8 cellular contexts compared by ENCODE assay signal in the genomic region with DNA sequence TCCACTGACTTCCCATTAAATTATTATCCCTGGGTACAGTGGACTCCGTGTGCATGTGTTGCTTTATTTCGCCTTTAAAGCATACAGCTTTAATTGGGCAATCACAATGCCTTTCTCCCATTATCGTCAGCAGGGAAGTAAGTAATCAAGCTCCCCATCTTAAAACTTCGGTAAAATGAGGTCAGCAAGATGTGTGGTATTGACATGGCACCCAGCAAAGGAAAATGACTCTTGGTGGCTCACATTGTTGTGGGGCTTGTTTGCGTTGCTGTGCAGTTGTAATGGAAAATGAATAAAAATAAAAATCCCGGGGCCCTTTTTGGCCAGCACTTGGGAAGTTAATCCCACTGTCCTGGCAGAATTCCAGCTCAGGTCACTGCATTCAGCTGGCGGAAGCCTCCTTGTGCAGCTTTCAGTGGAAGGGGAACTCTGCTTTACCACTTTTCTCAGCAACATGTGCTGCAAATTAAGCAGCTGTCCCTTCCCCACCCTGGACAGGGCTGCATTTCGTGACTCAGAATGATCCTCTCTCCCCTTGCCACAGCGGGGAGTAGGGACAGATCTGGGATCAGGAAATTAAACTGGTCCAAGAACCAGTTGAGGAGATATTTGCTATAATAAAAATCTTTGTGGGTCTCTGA. TPM values are rescaled to one million over a fixed set of nuclear protein-coding genes. Genes with fewer than 3 reads are reported as not detected.
DNase-seq lines count a peak whose midpoint lies in the region; ATAC-seq, FAIRE-seq and TF ChIP-seq lines count a peak whose summit lies in the region.

No MANE protein-coding gene starts in this region.

- no peak for FAIRE-seq in H1 (lab: Jason Lieb, UNC)

- H4K91ac ChIP-seq in H1 (replicated peaks; ENCODE audit: insufficient read length, low read length), result no peak overlapping the region

- H3K9me3 ChIP-seq in H1 (ENCODE audit: insufficient read depth in 2 of 2, low read depth in 1 of 2, low read length in 1 of 2) (no peaks in the 10 kb centered on the region), prostate gland (no peaks in the 10 kb centered on the region), thyroid gland (no peaks in the 10 kb centered on the region)

- no peak overlapping the region for H2BK120ac ChIP-seq in H1 (replicated peaks; ENCODE audit: low read depth, low read length)

- H2AFZ ChIP-seq in H1 (ENCODE audit: low read length), result 0 out of 2 replicates have a peak overlapping the region, but pooled peaks have one; percentile 28

- no peak overlapping the region; a peak in 1 of 7 replicates for H3K9ac ChIP-seq in H1 (replicated peaks in 1 of 4; ENCODE audit: extremely low read depth in 1 of 4, low read depth in 3 of 4, low read length in 3 of 4)

- H4K20me1 ChIP-seq in H1 (replicated peaks in 1 of 2; ENCODE audit: control insufficient read depth in 1 of 2, insufficient read depth in 2 of 2, low read length in 2 of 2), result no peaks in the 10 kb centered on the region

- H3K56ac ChIP-seq in H1 (replicated peaks; ENCODE audit: insufficient read length, low read depth, low read length), result no peak overlapping the region

- intact Hi-C loops in prostate gland (cut with DNase I) (no loop called here), thyroid gland (cut with DNase I) (no loop called here)

- ATAC-seq in GM18907 (IDR thresholded peaks at IDR 0.05; ENCODE audit: unreplicated experiment), result no peak

- in situ Hi-C loops in GM13977 (cut with MboI; ENCODE audit: low pct_unique_long_range_greater_than_20kb, low sequenced_read_pairs, unreplicated experiment), result no loop called here

- TF ChIP-seq CTCF in H1 (IDR thresholded peaks at IDR 0.05; ENCODE audit: control extremely low read depth in 1 of 3, insufficient read depth in 1 of 3, low read depth in 1 of 3, low read length in 3 of 3), result no peak
- no peak for TF ChIP-seq CTCF in prostate gland (IDR thresholded peaks at IDR 0.05)
- TF ChIP-seq CTCF in GM13977 (IDR thresholded peaks at IDR 0.05; ENCODE audit: extremely low read depth, insufficient read depth, missing control alignments), result no peak
- no peak for TF ChIP-seq CTCF in thyroid gland (IDR thresholded peaks at IDR 0.05)

- no peaks in the 10 kb centered on the region for H3K36me3 ChIP-seq in H1 (ENCODE audit: control insufficient read depth in 2 of 4, insufficient read depth in 4 of 4, low read length in 3 of 4)
- H3K36me3 ChIP-seq in prostate gland, result no peaks in the 10 kb centered on the region
- H3K36me3 ChIP-seq in thyroid gland, result no peaks in the 10 kb centered on the region

- H3K18ac ChIP-seq in H1 (ENCODE audit: extremely low read depth, low read length), result no peak overlapping the region

- no peaks in the 10 kb centered on the region; the same call in 1 of the 2 replicates for H3K79me1 ChIP-seq in H1 (ENCODE audit: low read depth, low read length)

- TF ChIP-seq POLR2A in H1 (IDR thresholded peaks at IDR 0.05; ENCODE audit: control extremely low read depth in 1 of 2, low read depth in 2 of 2, low read length in 2 of 2) (no peak), prostate gland (IDR thresholded peaks at IDR 0.05) (no peak), thyroid gland (IDR thresholded peaks at IDR 0.05) (no peak)

- H4K5ac ChIP-seq in H1 (ENCODE audit: insufficient read length, low read depth, low read length), result no peak overlapping the region

- H3K4me1 ChIP-seq in H1 (replicated peaks in 1 of 4; ENCODE audit: control insufficient read depth in 3 of 4, insufficient read depth in 4 of 4, low read length in 3 of 4), result peaks cover 9 to 17% (median 14%) of the 10 kb centered on the region in 4 experiments
- H3K4me1 ChIP-seq in prostate gland (replicated peaks), result no peaks in the 10 kb centered on the region
- H3K4me1 ChIP-seq in thyroid gland, result peaks cover 9 to 22% of the 10 kb centered on the region in 2 donors

- POLR2A ChIA-PET in H1 (lab: Charles Lee; ENCODE audit: partially characterized antibody), result interaction anchor here (0.6 to 1.8 kb wide), 7 partner anchors 8 to 166 kb away, joined by 3 to 10 read pairs (median 3); a partner anchor contains a TSS

- H3K14ac ChIP-seq in H1 (ENCODE audit: insufficient read length), result no peak overlapping the region

- no peak overlapping the region for H3K4me2 ChIP-seq in H1 (ENCODE audit: insufficient read depth in 1 of 2, low read depth in 2 of 2, low read length in 2 of 2)

- TF ChIP-seq RAD21 in H1 (IDR thresholded peaks at IDR 0.05 in 1 of 2, conservative IDR thresholded peaks at IDR 0.05 in 1 of 2; ENCODE audit: low read depth in 2 of 2, low read length in 2 of 2), result no peak

- no peak overlapping the region for H2BK20ac ChIP-seq in H1 (ENCODE audit: low read length)

- H3K4ac ChIP-seq in H1 (replicated peaks; ENCODE audit: insufficient read length, low read depth, low read length), result no peak overlapping the region

- no peaks in the 10 kb centered on the region for H3K23me2 ChIP-seq in H1 (ENCODE audit: low read depth, low read length)

- DNase-seq in Daoy (ENCODE audit: low read depth) (peak; percentile 78), NCI-H2227 treated with DMSO at 0.1 percent for 48 hours (lab: John Stamatoyannopoulos, UW) (peak; percentile 49), H1 (ENCODE audit: low read depth in 1 of 2, low spot score in 2 of 2) (no peak), prostate gland (ENCODE audit: low spot score) (no peak), GM13977 (ENCODE audit: low spot score) (no peak), thyroid gland (no peak), iPS-NIHi7 (ENCODE audit: extremely low spot score) (no peak)

- peak overlapping the region; percentile 32; the same call in 1 of the 2 replicates for H2BK15ac ChIP-seq in H1 (ENCODE audit: low read length)

- no peak overlapping the region for H3K23ac ChIP-seq in H1 (ENCODE audit: insufficient read length)

- H3K4me3 ChIP-seq in H1 (ENCODE audit: extremely low read depth in 1 of 4, insufficient read depth in 2 of 4, low read depth in 3 of 4, low read length in 4 of 4), result no peak overlapping the region
- H3K4me3 ChIP-seq in prostate gland, result no peak overlapping the region
- H3K4me3 ChIP-seq in thyroid gland (replicated peaks in 1 of 3), result no peak overlapping the region

- no peak overlapping the region for H2AK5ac ChIP-seq in H1 (ENCODE audit: low read depth, low read length)

- H3K27me3 ChIP-seq in H1 (replicated peaks in 1 of 4; ENCODE audit: control insufficient read depth in 3 of 4, extremely low read depth in 1 of 4, insufficient read depth in 3 of 4, low read length in 3 of 4) (no peaks in the 10 kb centered on the region), prostate gland (replicated peaks; ENCODE audit: insufficient read depth) (no peaks in the 10 kb centered on the region), thyroid gland (no peaks in the 10 kb centered on the region)

- 73% methylated on average over 9 of the region's 9 CpGs; no CpG with 5 or more reads in 1 of the 2 experiments for WGBS in H1 (ENCODE audit: extremely low coverage in 1 of 2, insufficient coverage in 1 of 2, insufficient read length in 1 of 2, insufficient replicate concordance in 2 of 2, low coverage in 1 of 2, low lambda C conversion rate in 2 of 2, missing lambda C conversion rate in 1 of 2), 2 experiments
- 9% methylated on average over 9 of the region's 9 CpGs for WGBS in prostate gland
- WGBS in thyroid gland, 2 donors, result 43 to 54% methylated on average over 9 of the region's 9 CpGs

- H4K8ac ChIP-seq in H1 (ENCODE audit: extremely low read depth, insufficient read depth, low read length), result no peak overlapping the region

- H3K79me2 ChIP-seq in H1 (ENCODE audit: control insufficient read depth in 1 of 2, insufficient read depth in 2 of 2, low read length in 2 of 2), result no peaks in the 10 kb centered on the region

- H3K27ac ChIP-seq in H1 (ENCODE audit: low read depth, low read length), result no peak overlapping the region
- peak overlapping the region; percentile 41 to 53 for H3K27ac ChIP-seq in prostate gland
- no peak overlapping the region for H3K27ac ChIP-seq in thyroid gland

- H2BK12ac ChIP-seq in H1 (ENCODE audit: low read depth, low read length), result no peak overlapping the region

- TF ChIP-seq EP300 in H1 (IDR thresholded peaks at IDR 0.05; ENCODE audit: borderline replicate concordance in 1 of 2, low read depth in 2 of 2, low read length in 2 of 2), result no peak

- no peak overlapping the region; the same call in 1 of the 2 replicates for H2BK5ac ChIP-seq in H1 (ENCODE audit: low read depth, low read length)

- CTCF ChIA-PET in H1 (lab: Charles Lee; ENCODE audit: partially characterized antibody), result interaction anchor here (0.6 kb wide), 2 partner anchors 113 to 131 kb away, joined by 3 to 4 read pairs; no protein-coding TSS in a partner anchor

TF ChIP-seq in H1, 55 proteins besides CTCF, POLR2A, EP300 and RAD21 (continues in another document):
- TF ChIP-seq KDM4A (IDR thresholded peaks at IDR 0.05; ENCODE audit: low read depth, low read length, severe bottlenecking) (no peak), TEAD4 (IDR thresholded peaks at IDR 0.05; ENCODE audit: low read depth, low read length) (no peak), CTBP2 (IDR thresholded peaks at IDR 0.05; ENCODE audit: borderline replicate concordance, insufficient read depth, insufficient read length, low read length) (no peak), BRCA1 (IDR thresholded peaks at IDR 0.05; ENCODE audit: low read depth, low read length) (no peak), EZH2 (IDR thresholded peaks at IDR 0.05; ENCODE audit: low read depth, low read length, severe bottlenecking) (no peak), PHF8 (conservative IDR thresholded peaks at IDR 0.05; ENCODE audit: low read depth, low read length) (no peak), RXRA (IDR thresholded peaks at IDR 0.05; ENCODE audit: insufficient read depth, low read depth, low read length) (no peak), JUN (IDR thresholded peaks at IDR 0.05; ENCODE audit: low read depth, low read length) (no peak), EGR1 (IDR thresholded peaks at IDR 0.05; ENCODE audit: borderline replicate concordance, low read depth, low read length) (no peak), SAP30 (IDR thresholded peaks at IDR 0.05; ENCODE audit: insufficient read depth, insufficient replicate concordance, low read length) (no peak), FOSL1 (IDR thresholded peaks at IDR 0.05; ENCODE audit: insufficient read depth, low read depth, low read length) (no peak), SP2 (IDR thresholded peaks at IDR 0.05; ENCODE audit: low read length) (no peak)

RNA-seq across cellular contexts. Expression of a gene that starts 13.9 kb away (rescaled TPM):
- 82.2 and 106 TPM in 2 replicates for total RNA-seq in Daoy (2014; rRNA removed; shearing (Covaris generic))
- 271 and 275 TPM in 2 replicates for total RNA-seq in H1 (2021; fragmentation: NEBNext Ultra II Directional; extraction: Animal tissue kit (Norgen Biotek cat#: 25700))
- polyA plus RNA-seq in H1 (2011; rRNA removed), result 86.1 and 108 TPM in 2 replicates
- 68.1 TPM for polyA plus RNA-seq in H1 (2011; cell fraction: cytosol; rRNA removed)
- polyA plus RNA-seq in H1 (2011; cell fraction: nucleus; rRNA removed), result 223 TPM
- 156 to 188 TPM (median 182 TPM) in 4 replicates for polyA plus RNA-seq in H1 (2012, experiment 1 of 2)
- 31.3 TPM for polyA plus RNA-seq in H1 (2012, experiment 2 of 2)
- 215 TPM for polyA plus RNA-seq in H1 (2013, experiment 1 of 2)
- polyA plus RNA-seq in H1 (2013, experiment 2 of 2), result 215 TPM
- 236 and 249 TPM in 2 replicates for polyA minus RNA-seq in H1 (2011; rRNA and poly(A)+ RNA removed)
- 106 TPM for polyA minus RNA-seq in H1 (2011; cell fraction: cytosol; rRNA and poly(A)+ RNA removed)
- polyA minus RNA-seq in H1 (2011; cell fraction: nucleus; rRNA and poly(A)+ RNA removed), result 156 TPM
- 100 to 1,000 TPM; 121 to 209 TPM for total RNA-seq in prostate gland
- total RNA-seq in thyroid gland, result 100 to 1,000 TPM; 126 to 220 (median 174) TPM

Comparison
In these comparisons a context has a peak if more than half of its experiments do, and no peak if none do; other contexts are left out.
1. DNase-seq: peak in Daoy (single experiment) and NCI-H2227 treated with DMSO at 0.1 percent for 48 hours (single experiment); none in H1 (0 of 2), prostate gland (single experiment), GM13977 (single experiment), thyroid gland (0 of 2) and iPS-NIHi7 (single experiment).
2. H3K27ac ChIP-seq: peak in prostate gland (2 of 2); none in H1 (single experiment) and thyroid gland (0 of 3).